26 cellular contexts compared by ENCODE assay signal in the genomic region with DNA sequence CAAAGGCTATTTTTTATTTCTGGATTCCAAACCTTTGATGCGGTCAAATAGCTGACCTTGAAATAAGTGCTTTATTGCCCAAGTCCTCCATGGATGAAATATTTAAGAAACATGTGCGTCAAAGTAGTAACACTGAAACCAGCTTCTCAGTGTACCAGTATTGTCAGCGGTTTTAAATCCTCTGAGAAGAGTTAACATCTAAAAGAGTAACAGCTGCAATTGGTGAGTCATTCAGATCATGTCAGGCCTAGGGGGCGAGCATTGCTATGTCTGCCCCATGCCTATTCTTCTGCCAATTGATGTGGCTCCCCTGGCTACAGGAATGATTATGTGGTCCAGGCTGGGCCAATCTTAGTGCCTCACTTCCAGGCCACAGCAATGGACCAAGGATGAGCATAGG.
DNase-seq lines count a peak whose midpoint lies in the region; ATAC-seq and TF ChIP-seq lines count a peak whose summit lies in the region.
"Had no signal": no experiment of that assay in that cellular context is flagged by ENCODE, and none has a peak within 500 bp of the region (broad histone marks: within the 10 kb centered on the region; RNA-seq: fewer than 3 reads in every experiment).

No MANE protein-coding gene starts in this region.

- CTCF ChIA-PET in A673 (lab: Charles Lee), result no interaction called here
- CTCF ChIA-PET in IMR-90 (lab: Yijun Ruan, JAX), result interaction anchor here (0.5 to 0.9 kb wide), 2 partner anchors 15 to 328 kb away, joined by 3 read pairs; no protein-coding TSS in a partner anchor

- no peaks in the 10 kb centered on the region for H3K36me3 ChIP-seq in A673 (ENCODE audit: insufficient read depth, low read length, poor library complexity, severe bottlenecking)
- no peaks in the 10 kb centered on the region for H3K36me3 ChIP-seq in IMR-90 (ENCODE audit: control insufficient read depth, insufficient read depth, low read length)
- H3K36me3 ChIP-seq in gastroesophageal sphincter, result no peaks in the 10 kb centered on the region
- H3K36me3 ChIP-seq in hepatocyte (replicated peaks; ENCODE audit: insufficient read depth, low read depth), result no peaks in the 10 kb centered on the region
- H3K36me3 ChIP-seq: esophagus squamous epithelium had no signal

- H2AK9ac ChIP-seq in IMR-90 (replicated peaks; ENCODE audit: low read depth, low read length, poor library complexity), result no peak overlapping the region

- no peaks in the 10 kb centered on the region for H3K9me2 ChIP-seq in hepatocyte (replicated peaks; ENCODE audit: insufficient read depth)

- TF ChIP-seq RAD21 in IMR-90 (IDR thresholded peaks at IDR 0.05; ENCODE audit: low read length), result no peak

- H3K4me2 ChIP-seq in IMR-90 (ENCODE audit: low read depth, low read length) (no peak overlapping the region), hepatocyte (no peak overlapping the region)
- H3K4me2 ChIP-seq: GM23338, smooth muscle cell had no signal

- H3K27ac ChIP-seq in A673 (ENCODE audit: low read depth, low read length, poor library complexity, severe bottlenecking), result no peak overlapping the region
- H3K27ac ChIP-seq in IMR-90 (ENCODE audit: insufficient read depth, low read length), result no peak overlapping the region
- H3K27ac ChIP-seq in gastroesophageal sphincter, result peak overlapping the region; percentile 68 to 88 (median 81)
- no peak overlapping the region for H3K27ac ChIP-seq in hepatocyte
- no peak overlapping the region for H3K27ac ChIP-seq in coronary artery

- POLR2A ChIA-PET in A673 (lab: Charles Lee; ENCODE audit: low non-redundant PET) (no interaction called here), IMR-90 (lab: Charles Lee; ENCODE audit: unreplicated experiment) (no interaction called here)

- in situ Hi-C loops in IMR-90 (cut with MboI; ENCODE audit: low sequenced_read_pairs), result no loop called here
- in situ Hi-C loops in astrocyte of the spinal cord (cut with HindIII; ENCODE audit: low sequenced_read_pairs), result no loop called here

- H3K9ac ChIP-seq in IMR-90 (ENCODE audit: low read depth, low read length), result no peak overlapping the region

- H3K4ac ChIP-seq in IMR-90 (ENCODE audit: low read depth, low read length), result no peak overlapping the region

- H3K79me1 ChIP-seq in IMR-90 (ENCODE audit: low read depth in 1 of 2, low read length in 2 of 2), result no peaks in the 10 kb centered on the region

- H3K18ac ChIP-seq in IMR-90 (ENCODE audit: low read depth, low read length), result no peak overlapping the region

- BruUV-seq in A673 (replicated peaks; lab: Mats Ljungman, UMichigan) (no TSS peak), IMR-90 (replicated peaks; lab: Mats Ljungman, UMichigan) (no TSS peak)

- no peaks in the 10 kb centered on the region for H4K20me1 ChIP-seq in IMR-90 (ENCODE audit: insufficient read depth, low read length)
- no peaks in the 10 kb centered on the region for H4K20me1 ChIP-seq in hepatocyte (ENCODE audit: insufficient read depth, poor library complexity, severe bottlenecking)

- no peak overlapping the region for H2BK120ac ChIP-seq in IMR-90 (ENCODE audit: low read depth, low read length)

- WGBS in IMR-90 (ENCODE audit: extremely low coverage in 2 of 2, insufficient read length in 1 of 2), 2 experiments, result 83% methylated on average over 2 of the region's 4 CpGs; no CpG with 5 or more reads in 1 of the 2 experiments
- 26 to 60% methylated on average over 4 of the region's 4 CpGs for WGBS in gastroesophageal sphincter (ENCODE audit: low coverage in 1 of 2), 2 donors
- 80% methylated on average over 4 of the region's 4 CpGs for WGBS in hepatocyte (ENCODE audit: low lambda C conversion rate, missing lambda C conversion rate)

- H3K79me2 ChIP-seq in hepatocyte, result no peaks in the 10 kb centered on the region

- ATAC-seq in IMR-90 (ENCODE audit: low read depth), result peak; percentile 75
- ATAC-seq in gastroesophageal sphincter, result peak; percentile 80
- ATAC-seq: activated CD8-positive, alpha-beta memory T cell treated with anti-CD3 and anti-CD28 coated beads, Interleukin-2, amount 10 ng/mL, durations not matched to agents 7 days and 5 days; activated T-helper 17 cell treated with anti-CD3 and anti-CD28 coated beads, Interleukin-2, amount 50 U/mL, for 72 hours; GM23338; natural killer cell treated with Interleukin-12 subunit alpha and Interleukin-12 subunit beta and Interleukin-15 and Interleukin-18, amount 100 ng/mL, for 72 hours; T-cell had no signal

- no peak overlapping the region for H2BK20ac ChIP-seq in IMR-90 (ENCODE audit: low read depth, low read length)

- dilution Hi-C loops in IMR-90 (cut with HindIII; ENCODE audit: low sequenced_read_pairs, unreplicated experiment), result no loop called here

- H2BK15ac ChIP-seq in IMR-90 (ENCODE audit: low read depth, low read length), result no peak overlapping the region

- no peak overlapping the region for H4K5ac ChIP-seq in IMR-90 (ENCODE audit: low read depth, low read length)

- no peak overlapping the region for H2AK5ac ChIP-seq in IMR-90 (ENCODE audit: low read depth, low read length)

- TF ChIP-seq CTCF in A673 (conservative IDR thresholded peaks at IDR 0.05; ENCODE audit: low read depth, low read length) (no peak), IMR-90 (conservative IDR thresholded peaks at IDR 0.05; ENCODE audit: low read depth, low read length) (no peak), astrocyte of the spinal cord (IDR thresholded peaks at IDR 0.05; ENCODE audit: low read depth, low read length) (no peak), gastroesophageal sphincter (IDR thresholded peaks at IDR 0.05) (peak in 1 of 4 experiments; percentile 17), hepatocyte (IDR thresholded peaks at IDR 0.05; ENCODE audit: poor library complexity) (no peak), coronary artery (IDR thresholded peaks at IDR 0.05) (no peak)

- no peaks in the 10 kb centered on the region for H3K9me3 ChIP-seq in A673 (ENCODE audit: low read depth, low read length, poor library complexity, severe bottlenecking)
- H3K9me3 ChIP-seq in IMR-90 (ENCODE audit: control insufficient read depth, insufficient read depth, low read length), result no peaks in the 10 kb centered on the region
- H3K9me3 ChIP-seq in gastroesophageal sphincter, result no peaks in the 10 kb centered on the region
- H3K9me3 ChIP-seq in hepatocyte (ENCODE audit: low read depth), result no peaks in the 10 kb centered on the region
- H3K9me3 ChIP-seq: esophagus squamous epithelium had no signal

- no peak overlapping the region for H3K23ac ChIP-seq in IMR-90 (ENCODE audit: low read depth, low read length)

- H3K9me1 ChIP-seq in IMR-90 (ENCODE audit: insufficient read depth, low read length), result no peaks in the 10 kb centered on the region

- no peak overlapping the region for H4K8ac ChIP-seq in IMR-90 (ENCODE audit: low read depth in 2 of 2, low read length in 2 of 2)

- H3K27me3 ChIP-seq in A673 (replicated peaks; ENCODE audit: insufficient read depth, low read depth, low read length, poor library complexity) (no peaks in the 10 kb centered on the region), IMR-90 (ENCODE audit: control insufficient read depth, insufficient read depth, low read length) (no peaks in the 10 kb centered on the region), gastroesophageal sphincter (no peaks in the 10 kb centered on the region), hepatocyte (no peaks in the 10 kb centered on the region)
- H3K27me3 ChIP-seq: esophagus squamous epithelium had no signal

- H2BK5ac ChIP-seq in IMR-90 (ENCODE audit: low read depth, low read length, poor library complexity, severe bottlenecking), result no peak overlapping the region

- H3K4me1 ChIP-seq in A673 (ENCODE audit: insufficient read depth, low read length, poor library complexity, severe bottlenecking), result peaks cover 7% of the 10 kb centered on the region
- H3K4me1 ChIP-seq in IMR-90 (ENCODE audit: control insufficient read depth, insufficient read depth, low read length), result peaks cover 2% of the 10 kb centered on the region
- H3K4me1 ChIP-seq in gastroesophageal sphincter, result peaks cover 3 to 28% (median 4%) of the 10 kb centered on the region in 3 donors
- H3K4me1 ChIP-seq in hepatocyte (ENCODE audit: insufficient read depth), result no peaks in the 10 kb centered on the region
- H3K4me1 ChIP-seq: esophagus squamous epithelium had no signal

- TF ChIP-seq EP300 in gastroesophageal sphincter (IDR thresholded peaks at IDR 0.05), result no peak

- no peak overlapping the region for H4K91ac ChIP-seq in IMR-90 (ENCODE audit: insufficient read depth, low read depth, low read length)

- H3K4me3 ChIP-seq in A673 (ENCODE audit: low read depth, low read length, poor library complexity, severe bottlenecking), result no peak overlapping the region
- no peak overlapping the region for H3K4me3 ChIP-seq in IMR-90 (ENCODE audit: insufficient read depth, low read depth, low read length)
- H3K4me3 ChIP-seq in astrocyte of the spinal cord (ENCODE audit: low read depth, low read length), result no peak overlapping the region
- no peak overlapping the region for H3K4me3 ChIP-seq in gastroesophageal sphincter
- no peak overlapping the region for H3K4me3 ChIP-seq in hepatocyte
- H3K4me3 ChIP-seq in coronary artery, result no peak overlapping the region
- H3K4me3 ChIP-seq: esophagus squamous epithelium, GM23338, smooth muscle cell had no signal

- H2AFZ ChIP-seq in IMR-90 (replicated peaks; ENCODE audit: low read length, poor library complexity) (no peak overlapping the region), hepatocyte (no peak overlapping the region)
- H2AFZ ChIP-seq: GM23338 had no signal

- DNase-seq in A673 (ENCODE audit: low spot score) (peak; percentile 24), IMR-90 (peak; percentile 85), astrocyte of the spinal cord (ENCODE audit: low read depth, low spot score) (peak; percentile 55), NCI-H2081 (lab: John Stamatoyannopoulos, UW) (no peak), hepatocyte (ENCODE audit: low spot score) (no peak), coronary artery (ENCODE audit: low spot score) (no peak)
- DNase-seq in stimulated activated CD4-positive, alpha-beta T cell treated with anti-CD3 and anti-CD28 coated beads, Interleukin-4, amount 100 ng/mL, for 24 hours, result no peak
- DNase-seq: activated CD4-positive, alpha-beta T cell treated with anti-CD3 and anti-CD28 coated beads for 4 hours; activated CD8-positive, alpha-beta memory T cell treated with anti-CD3 and anti-CD28 coated beads, Interleukin-2, amount 10 ng/mL, durations not matched to agents 7 days and 5 days; activated naive CD8-positive, alpha-beta T cell treated with anti-CD3 and anti-CD28 coated beads, Interleukin-2, amount 10 ng/mL, durations not matched to agents 7 days and 5 days; CD4-positive, alpha-beta memory T cell; central memory CD4-positive, alpha-beta T cell; DMS79; effector CD4-positive, alpha-beta T cell; esophagus squamous epithelium; hypothalamus; kidney glomerular epithelial cell; NCI-H1092 treated with DMSO at 0.1 percent for 48 hours; NCI-H2107; stimulated activated CD4-positive, alpha-beta T cell treated with anti-CD3 and anti-CD28 coated beads, Interleukin-4, amount 100 ng/mL, for 4 hours; T-cell had no signal

- H3K56ac ChIP-seq in IMR-90 (ENCODE audit: extremely low read depth, insufficient read depth, low read length), result no peak overlapping the region

- H3K14ac ChIP-seq in IMR-90 (replicated peaks; ENCODE audit: low read depth, low read length), result no peak overlapping the region

- intact Hi-C loops in A673 (cut with micrococcal nuclease; ENCODE audit: unreplicated experiment), result no loop called here
- intact Hi-C loops in IMR-90 (cut with micrococcal nuclease), result no loop called here

- TF ChIP-seq POLR2A in IMR-90 (IDR thresholded peaks at IDR 0.05; ENCODE audit: low read depth, low read length) (no peak), gastroesophageal sphincter (IDR thresholded peaks at IDR 0.05) (no peak)

Comparison
In these comparisons a context has a peak if more than half of its experiments do, and no peak if none do; other contexts are left out.
1. DNase-seq: peak in A673 (single experiment), IMR-90 (single experiment) and astrocyte of the spinal cord (single experiment); none in NCI-H2081 (0 of 2), hepatocyte (single experiment), stimulated activated CD4-positive, alpha-beta T cell treated with anti-CD3 and anti-CD28 coated beads, Interleukin-4, amount 100 ng/mL, for 24 hours (single experiment) and coronary artery (single experiment).
2. H3K27ac ChIP-seq: peak in gastroesophageal sphincter (4 of 4); none in A673 (single experiment), IMR-90 (single experiment), hepatocyte (single experiment) and coronary artery (0 of 2).